ENCODE assay signal across 8 cellular contexts in genomic region chr10:21364196-21365114, GRCh38.
DNase-seq lines count a peak whose midpoint lies in the region; ATAC-seq, FAIRE-seq and TF ChIP-seq lines count a peak whose summit lies in the region.

No MANE protein-coding gene starts in this region.

- no peaks in the 10 kb centered on the region for H3K9me3 ChIP-seq in T-helper 17 cell (ENCODE audit: control insufficient read depth, low read length, poor library complexity, severe bottlenecking)
- H3K9me3 ChIP-seq in OCI-LY7 (ENCODE audit: low read length): no peaks in the 10 kb centered on the region

- H3K4me3 Mint-ChIP-seq in T-helper 17 cell: no peak overlapping the region
- peak overlapping the region; percentile 59 for H3K4me3 Mint-ChIP-seq in glutamatergic neuron (ENCODE audit: unreplicated experiment)

- H3K9ac ChIP-seq in rectal smooth muscle tissue (ENCODE audit: low read length): no peak overlapping the region

- H3K4me1 Mint-ChIP-seq in T-helper 17 cell (no peaks in the 10 kb centered on the region), glutamatergic neuron (ENCODE audit: low read depth, unreplicated experiment) (peaks cover 17% of the 10 kb centered on the region)

- H3K9me3 Mint-ChIP-seq in glutamatergic neuron (ENCODE audit: unreplicated experiment): no peaks in the 10 kb centered on the region

- H3K27ac Mint-ChIP-seq in T-helper 17 cell (peak overlapping the region; percentile 29), glutamatergic neuron (ENCODE audit: unreplicated experiment) (no peak overlapping the region)

- TF ChIP-seq CTCF in glutamatergic neuron (IDR thresholded peaks at IDR 0.05; ENCODE audit: partially characterized antibody, unreplicated experiment) (no peak), OCI-LY7 (conservative IDR thresholded peaks at IDR 0.05; ENCODE audit: low read length) (no peak)

- H3K4me1 ChIP-seq in rectal smooth muscle tissue (ENCODE audit: control insufficient read depth, insufficient read depth, low read length): no peaks in the 10 kb centered on the region
- no peaks in the 10 kb centered on the region for H3K4me1 ChIP-seq in OCI-LY7 (ENCODE audit: insufficient read depth, low read length, poor library complexity, severe bottlenecking)

- ATAC-seq in T-helper 17 cell: no peak
- no peak for ATAC-seq in GM19328 (IDR thresholded peaks at IDR 0.05; ENCODE audit: unreplicated experiment)

- H3K36me3 ChIP-seq in rectal smooth muscle tissue (ENCODE audit: control insufficient read depth, insufficient read depth, low read length) (no peaks in the 10 kb centered on the region), OCI-LY7 (ENCODE audit: insufficient read depth, low read length) (no peaks in the 10 kb centered on the region)

- POLR2A ChIA-PET in OCI-LY7 (lab: Charles Lee): interaction anchor here (0.7 kb wide), 1 partner anchor 189 kb away, joined by 3 read pairs; no protein-coding TSS in a partner anchor

- no peak overlapping the region for H3K4me3 ChIP-seq in rectal smooth muscle tissue (ENCODE audit: low read length)
- H3K4me3 ChIP-seq in OCI-LY7 (ENCODE audit: low read depth, low read length, poor library complexity, severe bottlenecking): no peak overlapping the region

- intact Hi-C loops in OCI-LY7 (cut with micrococcal nuclease; ENCODE audit: unreplicated experiment): no loop called here

- no peaks in the 10 kb centered on the region for H3K27me3 ChIP-seq in rectal smooth muscle tissue (ENCODE audit: control insufficient read depth, insufficient read depth, low read length)

- BruUV-seq in OCI-LY7 (replicated peaks; lab: Mats Ljungman, UMichigan): no TSS peak

- H3K27me3 Mint-ChIP-seq in T-helper 17 cell: peaks cover 6% of the 10 kb centered on the region
- peaks cover 4% of the 10 kb centered on the region for H3K27me3 Mint-ChIP-seq in glutamatergic neuron (ENCODE audit: unreplicated experiment)

- no peaks in the 10 kb centered on the region for H3K79me2 ChIP-seq in OCI-LY7 (ENCODE audit: insufficient read depth, low read depth, low read length)

- H3K36me3 Mint-ChIP-seq in T-helper 17 cell (ENCODE audit: low read depth) (no peaks in the 10 kb centered on the region), glutamatergic neuron (ENCODE audit: unreplicated experiment) (no peaks in the 10 kb centered on the region)

- no peak overlapping the region for H2AFZ ChIP-seq in OCI-LY7 (ENCODE audit: low read length)

- H4K20me1 ChIP-seq in OCI-LY7 (ENCODE audit: insufficient read depth, low read length): no peaks in the 10 kb centered on the region

- no peak for DNase-seq in T-helper 17 cell
- peak; percentile 48 for DNase-seq in glutamatergic neuron
- DNase-seq in SK-N-DZ (ENCODE audit: low spot score): no peak
- no peak for DNase-seq in NCI-H2107 (lab: John Stamatoyannopoulos, UW)
- DNase-seq in OCI-LY7 (ENCODE audit: low spot score): no peak

- CTCF ChIA-PET in OCI-LY7 (lab: Charles Lee; ENCODE audit: unreplicated experiment): no interaction called here

- no peak overlapping the region for H3K4me2 ChIP-seq in OCI-LY7 (ENCODE audit: low read length)

- H3K9me2 ChIP-seq in OCI-LY7 (ENCODE audit: insufficient read depth, low read length): no peaks in the 10 kb centered on the region

- peak overlapping the region; percentile 24 for H3K27ac ChIP-seq in rectal smooth muscle tissue (ENCODE audit: low read depth, low read length)
- no peak overlapping the region for H3K27ac ChIP-seq in OCI-LY7 (ENCODE audit: low read depth, low read length, poor library complexity, severe bottlenecking)

- FAIRE-seq in G401.6 (lab: Jason Lieb, UNC): peak; percentile 99
